ENCODE assay signal across 8 cellular contexts in the genomic region with DNA sequence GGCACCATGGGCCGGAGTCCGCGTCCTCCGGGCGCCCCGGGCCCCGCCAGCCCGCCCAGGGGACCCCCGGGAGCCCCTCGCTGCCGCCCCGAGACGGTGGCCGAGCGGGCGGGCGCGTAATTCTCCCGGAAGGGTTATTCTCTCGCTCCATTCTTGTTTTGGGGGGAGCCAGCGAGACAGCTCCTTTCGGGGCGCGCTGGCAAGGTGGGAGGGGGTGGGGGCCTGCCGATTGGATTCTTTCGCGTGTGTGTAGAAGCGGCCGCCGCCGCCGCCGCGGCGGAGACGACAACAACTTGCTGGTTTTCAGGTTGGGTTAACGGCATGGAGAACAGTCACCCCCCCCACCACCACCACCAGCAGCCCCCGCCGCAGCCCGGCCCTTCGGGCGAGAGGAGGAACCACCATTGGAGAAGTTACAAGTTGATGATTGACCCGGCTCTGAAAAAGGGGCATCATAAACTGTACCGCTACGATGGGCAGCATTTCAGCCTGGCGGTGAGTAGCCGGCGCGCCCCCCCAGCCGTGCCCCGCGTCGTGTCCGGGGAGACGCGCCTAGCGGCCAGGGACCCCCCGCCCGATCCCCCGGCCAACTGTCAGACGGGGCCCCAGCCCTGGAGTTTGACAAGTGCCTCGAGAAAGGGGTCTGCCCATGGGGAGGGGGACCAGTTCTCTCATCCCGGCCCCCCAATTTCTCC. TPM values are rescaled to one million over a fixed set of nuclear protein-coding genes. Genes with fewer than 3 reads are reported as not detected.
A peak's percentile ranks its signal among the peaks of the same experiment; 100 is the strongest.
DNase-seq lines count a peak whose midpoint lies in the region; ATAC-seq and TF ChIP-seq lines count a peak whose summit lies in the region.

No MANE protein-coding gene starts in this region.

- H3K4me3 Mint-ChIP-seq in activated T-cell treated with anti-CD3 and anti-CD28 coated beads, Interleukin-2, amount 50 U/mL, for 72 hours = peak overlapping the region; percentile 96 to 97

- no peak overlapping the region for H3K4ac ChIP-seq in neuronal stem cell (ENCODE audit: low read length)

- H3K79me1 ChIP-seq in neuronal stem cell (ENCODE audit: low read depth, low read length) = peaks cover 11% of the 10 kb centered on the region

- H2AFZ ChIP-seq in neuronal stem cell (ENCODE audit: low read length) = peak overlapping the region; percentile 72

- H3K4me1 ChIP-seq in neuronal stem cell (ENCODE audit: control insufficient read depth in 2 of 2, insufficient read depth in 1 of 2, low read depth in 1 of 2, low read length in 2 of 2) = peaks cover 8 to 19% of the 10 kb centered on the region in 2 donors

- peak in 1 of 2 donors; percentile 2 for ATAC-seq in activated T-cell treated with anti-CD3 and anti-CD28 coated beads, Interleukin-2, amount 50 U/mL, for 72 hours (replicated peaks in 1 of 2)
- ATAC-seq in HG03457 (IDR thresholded peaks at IDR 0.05; ENCODE audit: unreplicated experiment) = no peak
- no peak for ATAC-seq in GM21447 (IDR thresholded peaks at IDR 0.05; ENCODE audit: unreplicated experiment)

- H2BK5ac ChIP-seq in neuronal stem cell (ENCODE audit: low read length) = peak overlapping the region; percentile 80

- peak overlapping the region; percentile 98 for H3K27ac Mint-ChIP-seq in activated T-cell treated with anti-CD3 and anti-CD28 coated beads, Interleukin-2, amount 50 U/mL, for 72 hours

- peak overlapping the region; percentile 98 for H3K27ac ChIP-seq in neuronal stem cell (replicated peaks; ENCODE audit: low read length)

- H3K4me1 Mint-ChIP-seq in activated T-cell treated with anti-CD3 and anti-CD28 coated beads, Interleukin-2, amount 50 U/mL, for 72 hours (ENCODE audit: low read depth) = peaks cover 35% of the 10 kb centered on the region

- peak overlapping the region; percentile 96 for H3K18ac ChIP-seq in neuronal stem cell (ENCODE audit: low read length)

- H4K8ac ChIP-seq in neuronal stem cell (ENCODE audit: low read depth, low read length) = no peak overlapping the region

- H4K91ac ChIP-seq in neuronal stem cell (ENCODE audit: low read depth, low read length, poor library complexity) = no peak overlapping the region

- H3K23ac ChIP-seq in neuronal stem cell (ENCODE audit: low read depth, low read length, poor library complexity) = no peak overlapping the region

- no peak for TF ChIP-seq CTCF in GM06990 (IDR thresholded peaks at IDR 0.05; ENCODE audit: insufficient read depth, low read length, poor library complexity, severe bottlenecking)
- TF ChIP-seq CTCF in fibroblast of pulmonary artery (IDR thresholded peaks at IDR 0.05; ENCODE audit: low read length, missing control alignments) = no peak

- H3K9ac ChIP-seq in neuronal stem cell (ENCODE audit: low read depth, low read length, poor library complexity) = peak overlapping the region; percentile 90

- no peaks in the 10 kb centered on the region for H3K9me3 Mint-ChIP-seq in activated T-cell treated with anti-CD3 and anti-CD28 coated beads, Interleukin-2, amount 50 U/mL, for 72 hours

- H3K9me3 ChIP-seq in neuronal stem cell (replicated peaks in 1 of 2; ENCODE audit: control insufficient read depth in 2 of 2, insufficient read depth in 1 of 2, low read depth in 1 of 2, low read length in 2 of 2) = no peaks in the 10 kb centered on the region

- no CpG with 5 or more reads among the region's 63 CpGs for WGBS in neuronal stem cell (ENCODE audit: extremely low coverage in 2 of 2, insufficient read length in 2 of 2, insufficient replicate concordance in 1 of 2), 2 donors

- no peak overlapping the region for H2BK12ac ChIP-seq in neuronal stem cell (ENCODE audit: low read length)

- H3K27me3 Mint-ChIP-seq in activated T-cell treated with anti-CD3 and anti-CD28 coated beads, Interleukin-2, amount 50 U/mL, for 72 hours (ENCODE audit: low read depth) = no peaks in the 10 kb centered on the region

- H3K36me3 ChIP-seq in GM06990 (ENCODE audit: control insufficient read depth, insufficient read depth, low read length) (peaks cover 14% of the 10 kb centered on the region), neuronal stem cell (replicated peaks in 1 of 2; ENCODE audit: control insufficient read depth in 2 of 2, insufficient read depth in 2 of 2, low read length in 2 of 2) (peaks cover 19 to 42% of the 10 kb centered on the region in 2 donors)

- DNase-seq in GM06990 (ENCODE audit: extremely low read depth, insufficient read length) (peak; percentile 76), MV-4-11 (lab: John Stamatoyannopoulos, UW) (peak; percentile 39), fibroblast of pulmonary artery (ENCODE audit: low read depth) (no peak), neuronal stem cell (ENCODE audit: low spot score) (no peak), AG08395 (ENCODE audit: low spot score) (no peak)
- peak; percentile 63 to 69 for DNase-seq in activated T-cell treated with anti-CD3 and anti-CD28 coated beads, Interleukin-2, amount 50 U/mL, for 72 hours

- H3K27me3 ChIP-seq in GM06990 (replicated peaks; ENCODE audit: control insufficient read depth, insufficient read depth, low read length) (no peaks in the 10 kb centered on the region), neuronal stem cell (ENCODE audit: control insufficient read depth in 3 of 3, insufficient read depth in 3 of 3, low read depth in 1 of 3, low read length in 3 of 3) (no peaks in the 10 kb centered on the region)

- peak overlapping the region; percentile 46 for H2AK5ac ChIP-seq in neuronal stem cell (ENCODE audit: low read depth, low read length)

- peaks cover 21 to 30% of the 10 kb centered on the region in 2 donors for H3K36me3 Mint-ChIP-seq in activated T-cell treated with anti-CD3 and anti-CD28 coated beads, Interleukin-2, amount 50 U/mL, for 72 hours (ENCODE audit: insufficient read depth in 2 of 2)

- H2BK120ac ChIP-seq in neuronal stem cell (ENCODE audit: low read depth, low read length) = no peak overlapping the region

- peak overlapping the region; percentile 33 for H2BK15ac ChIP-seq in neuronal stem cell (ENCODE audit: low read length)

- H3K4me3 ChIP-seq in GM06990 (replicated peaks; ENCODE audit: low read depth, low read length) = peak overlapping the region; percentile 82
- H3K4me3 ChIP-seq in fibroblast of pulmonary artery (replicated peaks; ENCODE audit: low read depth, low read length) = peak overlapping the region; percentile 78
- peak overlapping the region; percentile 56 to 83 for H3K4me3 ChIP-seq in neuronal stem cell (ENCODE audit: low read length in 2 of 2)

- peak overlapping the region; percentile 99 for H3K14ac ChIP-seq in neuronal stem cell (ENCODE audit: low read length)

- H3K4me2 ChIP-seq in neuronal stem cell (ENCODE audit: insufficient read depth, low read length, poor library complexity, severe bottlenecking) = peak overlapping the region; percentile 98

RNA-seq across cellular contexts. Expression of a gene that starts 0.8 kb away (rescaled TPM):
- 10 to 100 TPM; 20.3 to 21.2 TPM for total RNA-seq in activated T-cell treated with anti-CD3 and anti-CD28 coated beads, Interleukin-2, amount 50 U/mL, for 72 hours
- polyA plus RNA-seq in neuronal stem cell (2013, experiment 1 of 2) = 6.1 TPM
- polyA plus RNA-seq in neuronal stem cell (2013, experiment 2 of 2) = 6.2 TPM

RNA-seq across cellular contexts. Expression of a gene that starts 11.1 kb away (rescaled TPM):
- total RNA-seq in activated T-cell treated with anti-CD3 and anti-CD28 coated beads, Interleukin-2, amount 50 U/mL, for 72 hours = 100 to 1,000 TPM; 154 to 165 TPM
- polyA plus RNA-seq in neuronal stem cell (2013, experiment 1 of 2) = 16.5 TPM
- polyA plus RNA-seq in neuronal stem cell (2013, experiment 2 of 2) = 15.5 TPM

RNA-seq across cellular contexts. Expression of a gene that starts 54.1 kb away (rescaled TPM):
- not detected for total RNA-seq in activated T-cell treated with anti-CD3 and anti-CD28 coated beads, Interleukin-2, amount 50 U/mL, for 72 hours
- 0.13 TPM for polyA plus RNA-seq in neuronal stem cell (2013, experiment 1 of 2)
- polyA plus RNA-seq in neuronal stem cell (2013, experiment 2 of 2) = 0.18 TPM

Comparison
In these comparisons a context has a peak if more than half of its experiments do, and no peak if none do; other contexts are left out.
1. DNase-seq: peak in GM06990 (single experiment), MV-4-11 (single experiment) and activated T-cell treated with anti-CD3 and anti-CD28 coated beads, Interleukin-2, amount 50 U/mL, for 72 hours (2 of 2); none in fibroblast of pulmonary artery (single experiment), neuronal stem cell (single experiment) and AG08395 (single experiment).
2. Peak in every context shown above with its lines, with median percentiles within 50 percentile points of each other: H3K4me3 ChIP-seq.